In genomic region chr11:66539526-66539925, GRCh38 we compare ENCODE assay signal across 30 cellular contexts. TPM values are rescaled to one million over a fixed set of nuclear protein-coding genes. Genes with fewer than 3 reads are reported as not detected.
"Had no signal": no experiment of that assay in that cellular context is flagged by ENCODE, and none has a peak within 500 bp of the region (broad histone marks: within the 10 kb centered on the region; RNA-seq: fewer than 3 reads in every experiment).

No MANE protein-coding gene starts in this region.

- H3K27ac ChIP-seq: colonic mucosa, epithelial cell of prostate, gastroesophageal sphincter, heart left ventricle, hepatocyte, lower lobe of right lung, neutrophil, parathyroid adenoma, stomach, thyroid gland, vagina had no signal

- H3K4me1 ChIP-seq: parathyroid adenoma had no signal

- DNase-seq: colonic mucosa; effector CD8-positive, alpha-beta T cell; endodermal cell; foreskin fibroblast; heart left ventricle; left ventricle myocardium superior; lower lobe of right lung; natural killer cell; stimulated activated CD4-positive, alpha-beta T cell treated with anti-CD3 and anti-CD28 coated beads, Interleukin-12 subunit alpha, Interleukin-12 subunit beta, amount 100 ng/mL, for 4 hours; stimulated activated CD4-positive, alpha-beta T cell treated with anti-CD3 and anti-CD28 coated beads, Interleukin-1b, Interleukin-23, amount 100 ng/mL, for 48 hours; stimulated activated CD4-positive, alpha-beta T cell treated with anti-CD3 and anti-CD28 coated beads, Interleukin-4, amount 100 ng/mL, for 1 hour; stimulated activated CD8-positive, alpha-beta memory T cell treated with anti-CD3 and anti-CD28 coated beads, Interleukin-4, amount 100 ng/mL, for 48 hours; stimulated activated naive CD4-positive, alpha-beta T cell treated with Interleukin-2 at 50 U/mL for 16 hours; stomach; thyroid gland; trophoblast cell had no signal

- H3K9me3 ChIP-seq: colonic mucosa, gastroesophageal sphincter, heart left ventricle, lower lobe of right lung, neutrophil, stomach, thyroid gland, vagina had no signal

- H3K79me2 ChIP-seq: parathyroid adenoma had no signal

- H3K27me3 ChIP-seq: colonic mucosa, gastroesophageal sphincter, heart left ventricle, hepatocyte, neutrophil, stomach, thyroid gland, vagina had no signal

- H3K9ac ChIP-seq: parathyroid adenoma had no signal

- H3K4me3 ChIP-seq: colonic mucosa, gastroesophageal sphincter, heart left ventricle, hepatocyte, lower lobe of right lung, smooth muscle cell, stomach, thyroid gland, vagina had no signal

- ATAC-seq: esophagus mucosa, gastroesophageal sphincter, left ventricle myocardium superior, lower lobe of right lung, natural killer cell, sciatic nerve had no signal

- H2AFZ ChIP-seq: hepatocyte, parathyroid adenoma had no signal

- H3K4me2 ChIP-seq: hepatocyte, smooth muscle cell had no signal

- H3K36me3 ChIP-seq: colonic mucosa had no signal

RNA-seq across cellular contexts. Expression of gene ACTN3, which starts 7.2 kb away (rescaled TPM):
- total RNA-seq: gastroesophageal sphincter, heart left ventricle, hepatocyte, kidney epithelial cell, left ventricle myocardium superior, mononuclear cell, omental fat pad, smooth muscle cell, stomach, temporal lobe, vagina had no signal
- polyA plus RNA-seq: neural cell had no signal

RNA-seq across cellular contexts. Expression of gene CCDC87, which starts 53.3 kb away (rescaled TPM):
- polyA plus RNA-seq: hepatocyte, neural cell had no signal
